In genomic region chr17:59004338-59005111, GRCh38 we compare ENCODE assay signal across 7 cellular contexts.
A peak's percentile ranks its signal among the peaks of the same experiment; 100 is the strongest.
DNase-seq lines count a peak whose midpoint lies in the region; ATAC-seq, FAIRE-seq and TF ChIP-seq lines count a peak whose summit lies in the region.

No MANE protein-coding gene starts in this region.

- peaks cover 18% of the 10 kb centered on the region for H3K4me1 ChIP-seq in GM12878 (ENCODE audit: control insufficient read depth, insufficient read depth, low read length)

- no peak overlapping the region for H3K27ac ChIP-seq in GM12878 (ENCODE audit: control insufficient read depth, insufficient read depth)

- BruUV-seq in GM12878 (replicated peaks; lab: Mats Ljungman, UMichigan), result no TSS peak

- peak; percentile 76 for DNase-seq in GM12865 (ENCODE audit: low read depth)
- DNase-seq in NCI-H128 (lab: John Stamatoyannopoulos, UW; ENCODE audit: unreplicated experiment), result peak; percentile 16
- peak; percentile 48 for DNase-seq in GM12878 (ENCODE audit: low read depth, low spot score)
- peak; percentile 64 for DNase-seq in iPS-NIHi11 (ENCODE audit: low spot score)
- DNase-seq in stimulated activated CD4-positive, alpha-beta T cell treated with anti-CD3 and anti-CD28 coated beads, Interleukin-1b, Interleukin-23, amount 100 ng/mL, for 1 hour (ENCODE audit: low read depth in 2 of 2), result peak; percentile 22 to 53

- no peak for TF ChIP-seq POLR2A in GM12878 (IDR thresholded peaks at IDR 0.05; ENCODE audit: low read depth, low read length)

- in situ Hi-C loops in GM12878 (cut with MboI), result loop anchor here (5.0 kb wide), 3 partner anchors 292 to 482 kb away; no protein-coding TSS in a partner anchor

- SMC1A ChIA-PET in GM12878 (lab: Charles Lee; ENCODE audit: uncharacterized antibody, unreplicated experiment), result interaction anchor here (0.6 to 6.0 kb wide), 36 partner anchors 12 to 621 kb away, joined by 3 to 62 read pairs (median 4); partner anchors contain the start of genes PRR11 and SKA2

- H4K20me1 ChIP-seq in GM12878 (ENCODE audit: control insufficient read depth, insufficient read depth), result no peaks in the 10 kb centered on the region

- no peaks in the 10 kb centered on the region for H3K9me3 ChIP-seq in GM12878 (replicated peaks; ENCODE audit: control insufficient read depth, insufficient read depth, low read length)

- H3K4me2 ChIP-seq in GM12878 (ENCODE audit: control insufficient read depth, insufficient read depth), result no peak overlapping the region

- POLR2A ChIA-PET in GM12878 (lab: Charles Lee), result interaction anchor here (0.5 to 1.3 kb wide), 7 partner anchors 45 to 486 kb away, joined by 3 to 6 read pairs (median 4); partner anchors contain the start of gene GDPD1

- FAIRE-seq in TTC549 (lab: Jason Lieb, UNC) (peak; percentile 92), GM12878 (lab: Jason Lieb, UNC) (peak; percentile 97)

- H3K4me3 ChIP-seq in GM12865 (ENCODE audit: low read depth, low read length) (no peak overlapping the region), GM12878 (no peak overlapping the region)

- H3K79me2 ChIP-seq in GM12878 (ENCODE audit: control insufficient read depth, insufficient read depth, low read length), result no peaks in the 10 kb centered on the region; the same call in 1 of the 2 replicates

- RAD21 ChIA-PET in GM12878 (lab: Charles Lee; ENCODE audit: unreplicated experiment), result interaction anchor here (0.5 to 5.0 kb wide), 32 partner anchors 12 to 687 kb away, joined by 3 to 71 read pairs (median 4); no protein-coding TSS in a partner anchor

- peak; percentile 94 for TF ChIP-seq CTCF in GM12865 (IDR thresholded peaks at IDR 0.05; ENCODE audit: insufficient read depth, low read depth, low read length, missing control alignments)
- TF ChIP-seq CTCF in GM12878 (IDR thresholded peaks at IDR 0.05 in 2 of 3, conservative IDR thresholded peaks at IDR 0.05 in 1 of 3; ENCODE audit: control insufficient read depth in 2 of 3, extremely low read depth in 1 of 3, insufficient read depth in 1 of 3, low read depth in 3 of 3, low read length in 3 of 3), result peak; percentile 91 to 93 (median 92)

- H3K27me3 ChIP-seq in GM12878 (replicated peaks in 1 of 2; ENCODE audit: control insufficient read depth in 2 of 2, insufficient read depth in 2 of 2, low read length in 1 of 2), result no peaks in the 10 kb centered on the region

- H3K9ac ChIP-seq in GM12878 (ENCODE audit: control insufficient read depth, insufficient read depth, low read length), result no peak overlapping the region

- no peak for TF ChIP-seq EP300 in GM12878 (IDR thresholded peaks at IDR 0.05; ENCODE audit: borderline replicate concordance in 1 of 2, control insufficient read depth in 1 of 2, low read depth in 2 of 2, low read length in 2 of 2)

- TF ChIP-seq RAD21 in GM12878 (IDR thresholded peaks at IDR 0.05; ENCODE audit: insufficient read depth, low read depth, low read length), result peak; percentile 98

- CTCF ChIA-PET in GM12878 (lab: Yijun Ruan, JAX), result interaction anchor here (0.5 to 6.6 kb wide), 35 partner anchors 10 to 693 kb away, joined by 3 to 110 read pairs (median 6); no protein-coding TSS in a partner anchor

- 0 out of 4 replicates have a peak, but pooled peaks cover 0 to 2% of the 10 kb centered on the region in 2 experiments for H3K36me3 ChIP-seq in GM12878 (ENCODE audit: control insufficient read depth in 2 of 2, insufficient read depth in 2 of 2, low read length in 1 of 2)

- H2AFZ ChIP-seq in GM12878 (ENCODE audit: control insufficient read depth, low read depth, low read length), result peak overlapping the region; percentile 57

- intact Hi-C loops in GM12878 (cut with micrococcal nuclease; ENCODE audit: unreplicated experiment), result loop anchor here (1.0 kb wide), 5 partner anchors 44 to 486 kb away; no protein-coding TSS in a partner anchor

- WGBS in GM12878 (ENCODE audit: insufficient coverage, insufficient replicate concordance, low lambda C conversion rate, missing lambda C conversion rate), result 12% methylated on average over 4 of the region's 4 CpGs

- ATAC-seq in GM12878 (peak; percentile 55), GM21717 (IDR thresholded peaks at IDR 0.05; ENCODE audit: unreplicated experiment) (no peak)

TF ChIP-seq in GM12878, 131 proteins besides CTCF, POLR2A, EP300 and RAD21 (continues in another document):
- no peak for TF ChIP-seq ZNF687 (IDR thresholded peaks at IDR 0.05)
- TF ChIP-seq RBBP5 (conservative IDR thresholded peaks at IDR 0.05), result no peak
- no peak for TF ChIP-seq ZBED1 (IDR thresholded peaks at IDR 0.05; ENCODE audit: borderline replicate concordance)
- TF ChIP-seq, protein P1, sequence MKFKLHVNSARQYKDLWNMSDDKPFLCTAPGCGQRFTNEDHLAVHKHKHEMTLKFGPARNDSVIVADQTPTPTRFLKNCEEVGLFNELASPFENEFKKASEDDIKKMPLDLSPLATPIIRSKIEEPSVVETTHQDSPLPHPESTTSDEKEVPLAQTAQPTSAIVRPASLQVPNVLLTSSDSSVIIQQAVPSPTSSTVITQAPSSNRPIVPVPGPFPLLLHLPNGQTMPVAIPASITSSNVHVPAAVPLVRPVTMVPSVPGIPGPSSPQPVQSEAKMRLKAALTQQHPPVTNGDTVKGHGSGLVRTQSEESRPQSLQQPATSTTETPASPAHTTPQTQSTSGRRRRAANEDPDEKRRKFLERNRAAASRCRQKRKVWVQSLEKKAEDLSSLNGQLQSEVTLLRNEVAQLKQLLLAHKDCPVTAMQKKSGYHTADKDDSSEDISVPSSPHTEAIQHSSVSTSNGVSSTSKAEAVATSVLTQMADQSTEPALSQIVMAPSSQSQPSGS (IDR thresholded peaks at IDR 0.05; ENCODE audit: low read length), result peak; percentile 45; the same call in 1 of the 2 replicates
- TF ChIP-seq, protein P2, sequence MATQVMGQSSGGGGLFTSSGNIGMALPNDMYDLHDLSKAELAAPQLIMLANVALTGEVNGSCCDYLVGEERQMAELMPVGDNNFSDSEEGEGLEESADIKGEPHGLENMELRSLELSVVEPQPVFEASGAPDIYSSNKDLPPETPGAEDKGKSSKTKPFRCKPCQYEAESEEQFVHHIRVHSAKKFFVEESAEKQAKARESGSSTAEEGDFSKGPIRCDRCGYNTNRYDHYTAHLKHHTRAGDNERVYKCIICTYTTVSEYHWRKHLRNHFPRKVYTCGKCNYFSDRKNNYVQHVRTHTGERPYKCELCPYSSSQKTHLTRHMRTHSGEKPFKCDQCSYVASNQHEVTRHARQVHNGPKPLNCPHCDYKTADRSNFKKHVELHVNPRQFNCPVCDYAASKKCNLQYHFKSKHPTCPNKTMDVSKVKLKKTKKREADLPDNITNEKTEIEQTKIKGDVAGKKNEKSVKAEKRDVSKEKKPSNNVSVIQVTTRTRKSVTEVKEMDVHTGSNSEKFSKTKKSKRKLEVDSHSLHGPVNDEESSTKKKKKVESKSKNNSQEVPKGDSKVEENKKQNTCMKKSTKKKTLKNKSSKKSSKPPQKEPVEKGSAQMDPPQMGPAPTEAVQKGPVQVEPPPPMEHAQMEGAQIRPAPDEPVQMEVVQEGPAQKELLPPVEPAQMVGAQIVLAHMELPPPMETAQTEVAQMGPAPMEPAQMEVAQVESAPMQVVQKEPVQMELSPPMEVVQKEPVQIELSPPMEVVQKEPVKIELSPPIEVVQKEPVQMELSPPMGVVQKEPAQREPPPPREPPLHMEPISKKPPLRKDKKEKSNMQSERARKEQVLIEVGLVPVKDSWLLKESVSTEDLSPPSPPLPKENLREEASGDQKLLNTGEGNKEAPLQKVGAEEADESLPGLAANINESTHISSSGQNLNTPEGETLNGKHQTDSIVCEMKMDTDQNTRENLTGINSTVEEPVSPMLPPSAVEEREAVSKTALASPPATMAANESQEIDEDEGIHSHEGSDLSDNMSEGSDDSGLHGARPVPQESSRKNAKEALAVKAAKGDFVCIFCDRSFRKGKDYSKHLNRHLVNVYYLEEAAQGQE (IDR thresholded peaks at IDR 0.05; ENCODE audit: low read depth, low read length), result no peak
- TF ChIP-seq ZNF384 (IDR thresholded peaks at IDR 0.05; ENCODE audit: borderline replicate concordance, low read depth, low read length), result no peak
- TF ChIP-seq, protein P3, sequence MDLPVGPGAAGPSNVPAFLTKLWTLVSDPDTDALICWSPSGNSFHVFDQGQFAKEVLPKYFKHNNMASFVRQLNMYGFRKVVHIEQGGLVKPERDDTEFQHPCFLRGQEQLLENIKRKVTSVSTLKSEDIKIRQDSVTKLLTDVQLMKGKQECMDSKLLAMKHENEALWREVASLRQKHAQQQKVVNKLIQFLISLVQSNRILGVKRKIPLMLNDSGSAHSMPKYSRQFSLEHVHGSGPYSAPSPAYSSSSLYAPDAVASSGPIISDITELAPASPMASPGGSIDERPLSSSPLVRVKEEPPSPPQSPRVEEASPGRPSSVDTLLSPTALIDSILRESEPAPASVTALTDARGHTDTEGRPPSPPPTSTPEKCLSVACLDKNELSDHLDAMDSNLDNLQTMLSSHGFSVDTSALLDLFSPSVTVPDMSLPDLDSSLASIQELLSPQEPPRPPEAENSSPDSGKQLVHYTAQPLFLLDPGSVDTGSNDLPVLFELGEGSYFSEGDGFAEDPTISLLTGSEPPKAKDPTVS (IDR thresholded peaks at IDR 0.05; ENCODE audit: low read depth, low read length), result no peak
- TF ChIP-seq JUNB (IDR thresholded peaks at IDR 0.05), result no peak

Comparison
In these comparisons a context has a peak if more than half of its experiments do, and no peak if none do; other contexts are left out.
1. DNase-seq: peak in every context shown above with its lines; median percentile 76 in GM12865; 64 in iPS-NIHi11; 48 in GM12878; 38 in stimulated activated CD4-positive, alpha-beta T cell treated with anti-CD3 and anti-CD28 coated beads, Interleukin-1b, Interleukin-23, amount 100 ng/mL, for 1 hour; 16 in NCI-H128.